Comparison of ENCODE assay signal across 8 cellular contexts in genomic region chr19:17292301-17293074, GRCh38. TPM values are rescaled to one million over a fixed set of nuclear protein-coding genes. Genes with fewer than 3 reads are reported as not detected.
DNase-seq lines count a peak whose midpoint lies in the region; ATAC-seq and TF ChIP-seq lines count a peak whose summit lies in the region.

No MANE protein-coding gene starts in this region.

- peak; percentile 71 for TF ChIP-seq CTCF in DOHH2 (IDR thresholded peaks at IDR 0.05; ENCODE audit: low read depth, low read length, poor library complexity, severe bottlenecking)
- peak; percentile 46; the same call in 1 of the 2 replicates for TF ChIP-seq CTCF in LNCAP (IDR thresholded peaks at IDR 0.05)
- TF ChIP-seq CTCF in WERI-Rb-1 (IDR thresholded peaks at IDR 0.05; ENCODE audit: low read depth, low read length): peak; percentile 57
- peak; percentile 45 to 69 (median 66) for TF ChIP-seq CTCF in breast epithelium (IDR thresholded peaks at IDR 0.05)

- intact Hi-C loops in breast epithelium (cut with DNase I; ENCODE audit: low total_unique reads): no loop called here

- H3K79me2 ChIP-seq in DOHH2 (ENCODE audit: control insufficient read depth, low read length): peaks cover 12% of the 10 kb centered on the region

- 0 out of 2 replicates have a peak, but pooled peaks cover 3% of the 10 kb centered on the region for H4K20me1 ChIP-seq in DOHH2 (ENCODE audit: control insufficient read depth, insufficient read depth, low read depth, low read length)

- no peak for TF ChIP-seq POLR2A in breast epithelium (IDR thresholded peaks at IDR 0.05)

- no peaks in the 10 kb centered on the region for H3K9me3 ChIP-seq in DOHH2 (ENCODE audit: control insufficient read depth, insufficient read depth, low read length)
- H3K9me3 ChIP-seq in WERI-Rb-1 (ENCODE audit: severe bottlenecking): no peaks in the 10 kb centered on the region
- no peaks in the 10 kb centered on the region for H3K9me3 ChIP-seq in breast epithelium

- H3K36me3 ChIP-seq in DOHH2 (ENCODE audit: control insufficient read depth, low read length) (no peaks in the 10 kb centered on the region), WERI-Rb-1 (peaks cover 28% of the 10 kb centered on the region), breast epithelium (no peaks in the 10 kb centered on the region)

- peak overlapping the region; percentile 100 for H3K4me2 ChIP-seq in DOHH2 (ENCODE audit: low read length)

- H3F3A ChIP-seq in DOHH2 (ENCODE audit: control insufficient read depth, insufficient read depth): peaks cover 8% of the 10 kb centered on the region; the same call in 1 of the 2 replicates

- H3K4me1 ChIP-seq in DOHH2 (ENCODE audit: control insufficient read depth, low read length): peaks cover 27% of the 10 kb centered on the region
- no peaks in the 10 kb centered on the region for H3K4me1 ChIP-seq in breast epithelium

- H3K27me3 ChIP-seq in DOHH2 (ENCODE audit: control insufficient read depth, low read length) (no peaks in the 10 kb centered on the region), WERI-Rb-1 (ENCODE audit: insufficient read depth, low read depth, severe bottlenecking) (no peaks in the 10 kb centered on the region), breast epithelium (no peaks in the 10 kb centered on the region)

- peak; percentile 48 for DNase-seq in WERI-Rb-1
- DNase-seq in breast epithelium (ENCODE audit: low spot score in 2 of 2): peak in 1 of 2 donors; percentile 79
- peak; percentile 88 for DNase-seq in iris pigment epithelial cell (ENCODE audit: low read depth)
- DNase-seq in stimulated activated CD4-positive, alpha-beta T cell treated with anti-CD3 and anti-CD28 coated beads, Interleukin-15, amount 100 ng/mL, for 24 hours: peak; percentile 86
- DNase-seq in NCI-H2029 (lab: John Stamatoyannopoulos, UW): no peak

- no peaks in the 10 kb centered on the region for H3K9me2 ChIP-seq in DOHH2 (replicated peaks; ENCODE audit: control insufficient read depth, low read length)

- peak overlapping the region; percentile 89 for H3K4me3 ChIP-seq in DOHH2 (ENCODE audit: low read length)
- no peak overlapping the region for H3K4me3 ChIP-seq in WERI-Rb-1 (ENCODE audit: low read depth, low read length)
- H3K4me3 ChIP-seq in breast epithelium: peak overlapping the region; percentile 41 to 74 (median 51)

- H3K27ac ChIP-seq in DOHH2 (ENCODE audit: low read depth, low read length) (peak overlapping the region; percentile 63), WERI-Rb-1 (no peak overlapping the region), breast epithelium (peak overlapping the region; percentile 79 to 90)

- peak; percentile 84 for ATAC-seq in GM21529 (IDR thresholded peaks at IDR 0.05; ENCODE audit: unreplicated experiment)

RNA-seq across cellular contexts. Expression of gene ABHD8, which starts 10.7 kb away (rescaled TPM):
- total RNA-seq in breast epithelium: 10 to 100 TPM in 2 of 3 donors, 1 to 10 TPM in 1; 6.7 to 14.4 (median 11.0) TPM

RNA-seq across cellular contexts. Expression of gene ANKLE1, which starts 10.8 kb away (rescaled TPM):
- 1 to 10 TPM in 2 of 3 donors, under 1 TPM in 1; 0.96 to 1.6 (median 1.0) TPM for total RNA-seq in breast epithelium

RNA-seq across cellular contexts. Expression of gene MRPL34, which starts 13.2 kb away (rescaled TPM):
- total RNA-seq in breast epithelium: 100 to 1,000 TPM in 1 of 3 donors, 10 to 100 TPM in 2; 88.5 to 139 (median 98.0) TPM

RNA-seq across cellular contexts. Expression of gene DDA1, which starts 16.9 kb away (rescaled TPM):
- 10 to 100 TPM in 2 of 3 donors, 1 to 10 TPM in 1; 9.2 to 18.7 (median 11.1) TPM for total RNA-seq in breast epithelium

RNA-seq across cellular contexts. Expression of gene BABAM1, which starts 25.2 kb away (rescaled TPM):
- total RNA-seq in breast epithelium: 10 to 100 TPM; 48.5 to 65.6 (median 54.1) TPM
